In genomic region chr1:87495870-87496269, GRCh38 we compare ENCODE assay signal across 21 cellular contexts.
"Had no signal": no experiment of that assay in that cellular context is flagged by ENCODE, and none has a peak within 500 bp of the region (broad histone marks: within the 10 kb centered on the region; RNA-seq: fewer than 3 reads in every experiment).

No MANE protein-coding gene starts in this region.

- H3K4me3 Mint-ChIP-seq: endodermal cell; naive thymus-derived CD4-positive, alpha-beta T cell; stimulated activated memory B cell treated with anti-CD40 and anti-IgM and Interleukin-4, amounts not matched to agents 10 μg/mL and 1 μg/mL and 100 μg/mL, for 72 hours; stimulated activated naive CD8-positive, alpha-beta T cell treated with anti-CD3 and anti-CD28 coated beads, Interleukin-15, Interleukin-2, amounts not matched to agents 100 ng/mL and 50 ng/mL, for 24 hours; type B pancreatic cell had no signal

- H3K4me1 Mint-ChIP-seq: endodermal cell; naive thymus-derived CD4-positive, alpha-beta T cell had no signal

- H3K4me3 ChIP-seq: colonic mucosa, heart right ventricle, ovary, right lobe of liver, spleen had no signal

- H3K27me3 Mint-ChIP-seq: progenitor cell of endocrine pancreas; stimulated activated memory B cell treated with anti-CD40 and anti-IgM and Interleukin-4, amounts not matched to agents 10 μg/mL and 1 μg/mL and 100 μg/mL, for 72 hours; stimulated activated naive CD8-positive, alpha-beta T cell treated with anti-CD3 and anti-CD28 coated beads, Interleukin-15, Interleukin-2, amounts not matched to agents 100 ng/mL and 50 ng/mL, for 24 hours; type B pancreatic cell had no signal

- H3K9me3 ChIP-seq: colonic mucosa, heart right ventricle, ovary, right lobe of liver, spleen had no signal

- H3K36me3 Mint-ChIP-seq: naive thymus-derived CD4-positive, alpha-beta T cell; stimulated activated memory B cell treated with anti-CD40 and anti-IgM and Interleukin-4, amounts not matched to agents 10 μg/mL and 1 μg/mL and 100 μg/mL, for 72 hours; type B pancreatic cell had no signal

- H3K36me3 ChIP-seq: colonic mucosa, heart right ventricle, ovary, right lobe of liver, spleen had no signal

- DNase-seq: cerebellar nuclear complex; colonic mucosa; effector CD4-positive, alpha-beta T cell; foreskin melanocyte; heart right ventricle; hypothalamus; kidney glomerular epithelial cell; naive thymus-derived CD4-positive, alpha-beta T cell; ovary; retina; right lobe of liver; spleen; stimulated activated CD4-positive, alpha-beta T cell treated with anti-CD3 and anti-CD28 coated beads, Interleukin-15, amount 100 ng/mL, for 24 hours; stimulated activated CD4-positive, alpha-beta T cell treated with anti-CD3 and anti-CD28 coated beads, Interleukin-1b, Interleukin-23, amount 100 ng/mL, for 48 hours; stimulated activated CD4-positive, alpha-beta T cell treated with anti-CD3 and anti-CD28 coated beads, Interleukin-4, amount 100 ng/mL, for 24 hours; substantia nigra had no signal

- H3K9me3 Mint-ChIP-seq: endodermal cell; stimulated activated memory B cell treated with anti-CD40 and anti-IgM and Interleukin-4, amounts not matched to agents 10 μg/mL and 1 μg/mL and 100 μg/mL, for 72 hours; stimulated activated naive CD8-positive, alpha-beta T cell treated with anti-CD3 and anti-CD28 coated beads, Interleukin-15, Interleukin-2, amounts not matched to agents 100 ng/mL and 50 ng/mL, for 24 hours; type B pancreatic cell had no signal

- H3K27ac ChIP-seq: colonic mucosa, heart right ventricle, ovary, right lobe of liver, spleen had no signal

- H3K27ac Mint-ChIP-seq: endodermal cell; naive thymus-derived CD4-positive, alpha-beta T cell; progenitor cell of endocrine pancreas; stimulated activated memory B cell treated with anti-CD40 and anti-IgM and Interleukin-4, amounts not matched to agents 10 μg/mL and 1 μg/mL and 100 μg/mL, for 72 hours; stimulated activated naive CD8-positive, alpha-beta T cell treated with anti-CD3 and anti-CD28 coated beads, Interleukin-15, Interleukin-2, amounts not matched to agents 100 ng/mL and 50 ng/mL, for 24 hours; type B pancreatic cell had no signal

- H3K27me3 ChIP-seq: colonic mucosa, heart right ventricle, ovary, right lobe of liver, spleen had no signal

- H3K4me1 ChIP-seq: colonic mucosa, right lobe of liver, spleen had no signal

- ATAC-seq: heart right ventricle; naive thymus-derived CD4-positive, alpha-beta T cell; right lobe of liver; stimulated activated memory B cell treated with anti-CD40 and anti-IgM and Interleukin-4, amounts not matched to agents 10 μg/mL and 1 μg/mL and 100 μg/mL, for 72 hours had no signal
